1 cellular context compared by ENCODE assay signal in the genomic region with DNA sequence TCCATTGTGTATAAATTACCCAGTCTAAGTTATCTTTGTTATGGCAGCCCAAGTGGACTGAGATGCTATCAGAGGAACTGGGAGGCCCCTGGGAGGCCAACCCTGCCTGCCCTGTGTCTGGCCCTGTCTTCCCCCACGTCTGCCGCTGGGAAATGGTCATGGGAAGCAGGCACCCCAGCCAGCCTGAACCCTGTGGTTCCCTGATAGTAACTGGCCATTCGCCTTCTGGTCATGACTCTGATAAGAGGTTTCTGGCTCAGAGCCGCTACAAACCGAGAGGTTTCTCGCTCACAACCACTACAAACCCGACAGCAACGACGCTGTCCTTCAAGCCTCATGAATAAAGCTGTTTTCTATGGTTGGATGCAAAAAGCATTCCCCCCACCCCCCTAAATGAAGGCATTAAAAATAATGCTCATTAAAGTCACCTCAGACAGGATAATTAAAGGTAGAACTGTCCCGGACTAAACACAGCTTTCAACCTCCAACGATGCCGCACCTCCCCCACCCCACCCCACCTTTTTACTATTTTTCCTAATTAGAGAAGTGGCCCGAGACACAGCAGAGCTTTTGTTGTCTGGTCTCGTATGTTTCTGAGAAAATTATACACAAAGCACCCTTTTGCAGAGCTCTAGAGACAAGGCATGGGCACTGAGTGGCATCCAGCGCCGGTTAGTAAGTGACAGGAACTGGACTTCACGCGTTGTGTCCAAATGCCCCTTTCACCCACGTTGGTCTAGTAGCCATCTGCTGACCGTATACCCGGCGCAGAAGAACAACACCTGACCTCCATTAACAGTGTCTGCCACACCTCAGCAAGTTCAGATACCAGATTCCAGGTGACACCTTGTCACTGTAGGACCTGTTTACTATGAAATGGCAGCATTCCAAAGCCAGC.
A peak's percentile ranks its signal among the peaks of the same experiment; 100 is the strongest.
TF ChIP-seq lines count a peak whose summit lies in the region.

No MANE protein-coding gene starts in this region.

TF ChIP-seq in K562, 482 proteins besides CTCF, POLR2A, EP300 and RAD21 (continued from another document and continues in another):
- TF ChIP-seq, protein P1, sequence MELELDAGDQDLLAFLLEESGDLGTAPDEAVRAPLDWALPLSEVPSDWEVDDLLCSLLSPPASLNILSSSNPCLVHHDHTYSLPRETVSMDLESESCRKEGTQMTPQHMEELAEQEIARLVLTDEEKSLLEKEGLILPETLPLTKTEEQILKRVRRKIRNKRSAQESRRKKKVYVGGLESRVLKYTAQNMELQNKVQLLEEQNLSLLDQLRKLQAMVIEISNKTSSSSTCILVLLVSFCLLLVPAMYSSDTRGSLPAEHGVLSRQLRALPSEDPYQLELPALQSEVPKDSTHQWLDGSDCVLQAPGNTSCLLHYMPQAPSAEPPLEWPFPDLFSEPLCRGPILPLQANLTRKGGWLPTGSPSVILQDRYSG (tag; conservative IDR thresholded peaks at IDR 0.05; ENCODE audit: low read depth) = no peak; the same call in 1 of the 2 replicates
- no peak for TF ChIP-seq ZFP1 (CRISPR knock-in tag; IDR thresholded peaks at IDR 0.05)
- TF ChIP-seq, protein P2, sequence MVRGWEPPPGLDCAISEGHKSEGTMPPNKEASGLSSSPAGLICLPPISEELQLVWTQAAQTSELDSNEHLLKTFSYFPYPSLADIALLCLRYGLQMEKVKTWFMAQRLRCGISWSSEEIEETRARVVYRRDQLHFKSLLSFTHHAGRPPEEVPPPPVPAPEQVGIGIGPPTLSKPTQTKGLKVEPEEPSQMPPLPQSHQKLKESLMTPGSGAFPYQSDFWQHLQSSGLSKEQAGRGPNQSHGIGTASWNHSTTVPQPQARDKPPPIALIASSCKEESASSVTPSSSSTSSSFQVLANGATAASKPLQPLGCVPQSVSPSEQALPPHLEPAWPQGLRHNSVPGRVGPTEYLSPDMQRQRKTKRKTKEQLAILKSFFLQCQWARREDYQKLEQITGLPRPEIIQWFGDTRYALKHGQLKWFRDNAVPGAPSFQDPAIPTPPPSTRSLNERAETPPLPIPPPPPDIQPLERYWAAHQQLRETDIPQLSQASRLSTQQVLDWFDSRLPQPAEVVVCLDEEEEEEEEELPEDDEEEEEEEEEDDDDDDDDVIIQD (CRISPR knock-in tag; IDR thresholded peaks at IDR 0.05) = no peak
- TF ChIP-seq, protein P3, sequence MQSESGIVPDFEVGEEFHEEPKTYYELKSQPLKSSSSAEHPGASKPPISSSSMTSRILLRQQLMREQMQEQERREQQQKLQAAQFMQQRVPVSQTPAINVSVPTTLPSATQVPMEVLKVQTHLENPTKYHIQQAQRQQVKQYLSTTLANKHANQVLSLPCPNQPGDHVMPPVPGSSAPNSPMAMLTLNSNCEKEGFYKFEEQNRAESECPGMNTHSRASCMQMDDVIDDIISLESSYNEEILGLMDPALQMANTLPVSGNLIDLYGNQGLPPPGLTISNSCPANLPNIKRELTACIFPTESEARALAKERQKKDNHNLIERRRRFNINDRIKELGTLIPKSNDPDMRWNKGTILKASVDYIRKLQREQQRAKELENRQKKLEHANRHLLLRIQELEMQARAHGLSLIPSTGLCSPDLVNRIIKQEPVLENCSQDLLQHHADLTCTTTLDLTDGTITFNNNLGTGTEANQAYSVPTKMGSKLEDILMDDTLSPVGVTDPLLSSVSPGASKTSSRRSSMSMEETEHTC (IDR thresholded peaks at IDR 0.05) = peak; percentile 99
- TF ChIP-seq ZNF699 (CRISPR knock-in tag; IDR thresholded peaks at IDR 0.05; ENCODE audit: insufficient replicate concordance) = no peak
- no peak for TF ChIP-seq NELFE (IDR thresholded peaks at IDR 0.05; ENCODE audit: insufficient read depth, insufficient read length)
- no peak for TF ChIP-seq GTF2E2 (tag; IDR thresholded peaks at IDR 0.05)
- no peak for TF ChIP-seq SRSF3 (IDR thresholded peaks at IDR 0.05; ENCODE audit: insufficient read depth, low read length)
- no peak for TF ChIP-seq ZNF79 (CRISPR knock-in tag; IDR thresholded peaks at IDR 0.05; ENCODE audit: low read depth)
- no peak for TF ChIP-seq BRCA1 (IDR thresholded peaks at IDR 0.05)
- no peak for TF ChIP-seq BRCA1 (CRISPR knock-in tag; IDR thresholded peaks at IDR 0.05)
- TF ChIP-seq CCNT2 (IDR thresholded peaks at IDR 0.05; ENCODE audit: borderline replicate concordance, extremely low read depth, insufficient read length, low read depth, low read length) = peak; percentile 99
- TF ChIP-seq, protein P4, sequence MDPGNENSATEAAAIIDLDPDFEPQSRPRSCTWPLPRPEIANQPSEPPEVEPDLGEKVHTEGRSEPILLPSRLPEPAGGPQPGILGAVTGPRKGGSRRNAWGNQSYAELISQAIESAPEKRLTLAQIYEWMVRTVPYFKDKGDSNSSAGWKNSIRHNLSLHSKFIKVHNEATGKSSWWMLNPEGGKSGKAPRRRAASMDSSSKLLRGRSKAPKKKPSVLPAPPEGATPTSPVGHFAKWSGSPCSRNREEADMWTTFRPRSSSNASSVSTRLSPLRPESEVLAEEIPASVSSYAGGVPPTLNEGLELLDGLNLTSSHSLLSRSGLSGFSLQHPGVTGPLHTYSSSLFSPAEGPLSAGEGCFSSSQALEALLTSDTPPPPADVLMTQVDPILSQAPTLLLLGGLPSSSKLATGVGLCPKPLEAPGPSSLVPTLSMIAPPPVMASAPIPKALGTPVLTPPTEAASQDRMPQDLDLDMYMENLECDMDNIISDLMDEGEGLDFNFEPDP (CRISPR knock-in tag; IDR thresholded peaks at IDR 0.05) = no peak
- no peak for TF ChIP-seq ZNF75A (CRISPR knock-in tag; IDR thresholded peaks at IDR 0.05)
- 0 out of 4 replicates have a peak, but pooled peaks of 1 of the 2 experiments have one; percentile 60 for TF ChIP-seq ETV6 (IDR thresholded peaks at IDR 0.05; ENCODE audit: borderline replicate concordance in 1 of 2, low read depth in 2 of 2, low read length in 1 of 2)
- TF ChIP-seq ETV6 (CRISPR knock-in tag; IDR thresholded peaks at IDR 0.05; ENCODE audit: borderline replicate concordance) = no peak
- TF ChIP-seq RBM17 (IDR thresholded peaks at IDR 0.05; ENCODE audit: borderline replicate concordance, low read depth, low read length) = no peak
- no peak for TF ChIP-seq MTF1 (CRISPR knock-in tag; IDR thresholded peaks at IDR 0.05; ENCODE audit: borderline replicate concordance)
- no peak for TF ChIP-seq ZNF436 (CRISPR knock-in tag; IDR thresholded peaks at IDR 0.05)
- no peak for TF ChIP-seq ZNF384 (IDR thresholded peaks at IDR 0.05; ENCODE audit: low read depth, low read length)
- TF ChIP-seq, protein P5, sequence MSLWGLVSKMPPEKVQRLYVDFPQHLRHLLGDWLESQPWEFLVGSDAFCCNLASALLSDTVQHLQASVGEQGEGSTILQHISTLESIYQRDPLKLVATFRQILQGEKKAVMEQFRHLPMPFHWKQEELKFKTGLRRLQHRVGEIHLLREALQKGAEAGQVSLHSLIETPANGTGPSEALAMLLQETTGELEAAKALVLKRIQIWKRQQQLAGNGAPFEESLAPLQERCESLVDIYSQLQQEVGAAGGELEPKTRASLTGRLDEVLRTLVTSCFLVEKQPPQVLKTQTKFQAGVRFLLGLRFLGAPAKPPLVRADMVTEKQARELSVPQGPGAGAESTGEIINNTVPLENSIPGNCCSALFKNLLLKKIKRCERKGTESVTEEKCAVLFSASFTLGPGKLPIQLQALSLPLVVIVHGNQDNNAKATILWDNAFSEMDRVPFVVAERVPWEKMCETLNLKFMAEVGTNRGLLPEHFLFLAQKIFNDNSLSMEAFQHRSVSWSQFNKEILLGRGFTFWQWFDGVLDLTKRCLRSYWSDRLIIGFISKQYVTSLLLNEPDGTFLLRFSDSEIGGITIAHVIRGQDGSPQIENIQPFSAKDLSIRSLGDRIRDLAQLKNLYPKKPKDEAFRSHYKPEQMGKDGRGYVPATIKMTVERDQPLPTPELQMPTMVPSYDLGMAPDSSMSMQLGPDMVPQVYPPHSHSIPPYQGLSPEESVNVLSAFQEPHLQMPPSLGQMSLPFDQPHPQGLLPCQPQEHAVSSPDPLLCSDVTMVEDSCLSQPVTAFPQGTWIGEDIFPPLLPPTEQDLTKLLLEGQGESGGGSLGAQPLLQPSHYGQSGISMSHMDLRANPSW (CRISPR knock-in tag; IDR thresholded peaks at IDR 0.05) = no peak
- TF ChIP-seq, protein P6, sequence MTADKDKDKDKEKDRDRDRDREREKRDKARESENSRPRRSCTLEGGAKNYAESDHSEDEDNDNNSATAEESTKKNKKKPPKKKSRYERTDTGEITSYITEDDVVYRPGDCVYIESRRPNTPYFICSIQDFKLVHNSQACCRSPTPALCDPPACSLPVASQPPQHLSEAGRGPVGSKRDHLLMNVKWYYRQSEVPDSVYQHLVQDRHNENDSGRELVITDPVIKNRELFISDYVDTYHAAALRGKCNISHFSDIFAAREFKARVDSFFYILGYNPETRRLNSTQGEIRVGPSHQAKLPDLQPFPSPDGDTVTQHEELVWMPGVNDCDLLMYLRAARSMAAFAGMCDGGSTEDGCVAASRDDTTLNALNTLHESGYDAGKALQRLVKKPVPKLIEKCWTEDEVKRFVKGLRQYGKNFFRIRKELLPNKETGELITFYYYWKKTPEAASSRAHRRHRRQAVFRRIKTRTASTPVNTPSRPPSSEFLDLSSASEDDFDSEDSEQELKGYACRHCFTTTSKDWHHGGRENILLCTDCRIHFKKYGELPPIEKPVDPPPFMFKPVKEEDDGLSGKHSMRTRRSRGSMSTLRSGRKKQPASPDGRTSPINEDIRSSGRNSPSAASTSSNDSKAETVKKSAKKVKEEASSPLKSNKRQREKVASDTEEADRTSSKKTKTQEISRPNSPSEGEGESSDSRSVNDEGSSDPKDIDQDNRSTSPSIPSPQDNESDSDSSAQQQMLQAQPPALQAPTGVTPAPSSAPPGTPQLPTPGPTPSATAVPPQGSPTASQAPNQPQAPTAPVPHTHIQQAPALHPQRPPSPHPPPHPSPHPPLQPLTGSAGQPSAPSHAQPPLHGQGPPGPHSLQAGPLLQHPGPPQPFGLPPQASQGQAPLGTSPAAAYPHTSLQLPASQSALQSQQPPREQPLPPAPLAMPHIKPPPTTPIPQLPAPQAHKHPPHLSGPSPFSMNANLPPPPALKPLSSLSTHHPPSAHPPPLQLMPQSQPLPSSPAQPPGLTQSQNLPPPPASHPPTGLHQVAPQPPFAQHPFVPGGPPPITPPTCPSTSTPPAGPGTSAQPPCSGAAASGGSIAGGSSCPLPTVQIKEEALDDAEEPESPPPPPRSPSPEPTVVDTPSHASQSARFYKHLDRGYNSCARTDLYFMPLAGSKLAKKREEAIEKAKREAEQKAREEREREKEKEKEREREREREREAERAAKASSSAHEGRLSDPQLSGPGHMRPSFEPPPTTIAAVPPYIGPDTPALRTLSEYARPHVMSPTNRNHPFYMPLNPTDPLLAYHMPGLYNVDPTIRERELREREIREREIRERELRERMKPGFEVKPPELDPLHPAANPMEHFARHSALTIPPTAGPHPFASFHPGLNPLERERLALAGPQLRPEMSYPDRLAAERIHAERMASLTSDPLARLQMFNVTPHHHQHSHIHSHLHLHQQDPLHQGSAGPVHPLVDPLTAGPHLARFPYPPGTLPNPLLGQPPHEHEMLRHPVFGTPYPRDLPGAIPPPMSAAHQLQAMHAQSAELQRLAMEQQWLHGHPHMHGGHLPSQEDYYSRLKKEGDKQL (CRISPR knock-in tag; IDR thresholded peaks at IDR 0.05; ENCODE audit: borderline replicate concordance) = no peak
- TF ChIP-seq HMGN3 (IDR thresholded peaks at IDR 0.05; ENCODE audit: borderline replicate concordance, extremely low read depth, insufficient read length, low read depth, low read length) = peak; percentile 99
- TF ChIP-seq, protein P7, sequence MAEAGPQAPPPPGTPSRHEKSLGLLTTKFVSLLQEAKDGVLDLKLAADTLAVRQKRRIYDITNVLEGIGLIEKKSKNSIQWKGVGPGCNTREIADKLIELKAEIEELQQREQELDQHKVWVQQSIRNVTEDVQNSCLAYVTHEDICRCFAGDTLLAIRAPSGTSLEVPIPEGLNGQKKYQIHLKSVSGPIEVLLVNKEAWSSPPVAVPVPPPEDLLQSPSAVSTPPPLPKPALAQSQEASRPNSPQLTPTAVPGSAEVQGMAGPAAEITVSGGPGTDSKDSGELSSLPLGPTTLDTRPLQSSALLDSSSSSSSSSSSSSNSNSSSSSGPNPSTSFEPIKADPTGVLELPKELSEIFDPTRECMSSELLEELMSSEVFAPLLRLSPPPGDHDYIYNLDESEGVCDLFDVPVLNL (CRISPR knock-in tag; IDR thresholded peaks at IDR 0.05; ENCODE audit: low read depth) = no peak
- TF ChIP-seq CHCHD3 (CRISPR knock-in tag; IDR thresholded peaks at IDR 0.05) = no peak
- no peak for TF ChIP-seq ETS2 (tag; IDR thresholded peaks at IDR 0.05; ENCODE audit: borderline replicate concordance, poor library complexity, severe bottlenecking)
- TF ChIP-seq ASH1L (IDR thresholded peaks at IDR 0.05; ENCODE audit: borderline replicate concordance, low read depth, partially characterized antibody) = no peak
- TF ChIP-seq HDAC2 (IDR thresholded peaks at IDR 0.05) = peak; percentile 87
- TF ChIP-seq MECOM (CRISPR knock-in tag; IDR thresholded peaks at IDR 0.05) = peak; percentile 67; the same call in 1 of the 2 replicates
- no peak; the same call in 1 of the 2 replicates for TF ChIP-seq HNRNPL (IDR thresholded peaks at IDR 0.05; ENCODE audit: low read depth, low read length)
- 0 out of 2 replicates have a peak, but pooled peaks have one; percentile 16 for TF ChIP-seq BCL6 (CRISPR knock-in tag; IDR thresholded peaks at IDR 0.05)
- TF ChIP-seq FOXK2 (conservative IDR thresholded peaks at IDR 0.05 in 1 of 2, IDR thresholded peaks at IDR 0.05 in 1 of 2; ENCODE audit: low read depth in 2 of 2) = peak in 1 of 2 experiments; percentile 67; a peak in 2 of 4 replicates
- TF ChIP-seq GTF2F1 (IDR thresholded peaks at IDR 0.05; ENCODE audit: low read depth, low read length) = no peak
- TF ChIP-seq ZNF263 (CRISPR knock-in tag; IDR thresholded peaks at IDR 0.05; ENCODE audit: borderline replicate concordance) = no peak
- no peak for TF ChIP-seq BMI1 (IDR thresholded peaks at IDR 0.05; ENCODE audit: low read length)
- TF ChIP-seq GABPB2 (CRISPR knock-in tag; conservative IDR thresholded peaks at IDR 0.05) = no peak
- TF ChIP-seq, protein P8, sequence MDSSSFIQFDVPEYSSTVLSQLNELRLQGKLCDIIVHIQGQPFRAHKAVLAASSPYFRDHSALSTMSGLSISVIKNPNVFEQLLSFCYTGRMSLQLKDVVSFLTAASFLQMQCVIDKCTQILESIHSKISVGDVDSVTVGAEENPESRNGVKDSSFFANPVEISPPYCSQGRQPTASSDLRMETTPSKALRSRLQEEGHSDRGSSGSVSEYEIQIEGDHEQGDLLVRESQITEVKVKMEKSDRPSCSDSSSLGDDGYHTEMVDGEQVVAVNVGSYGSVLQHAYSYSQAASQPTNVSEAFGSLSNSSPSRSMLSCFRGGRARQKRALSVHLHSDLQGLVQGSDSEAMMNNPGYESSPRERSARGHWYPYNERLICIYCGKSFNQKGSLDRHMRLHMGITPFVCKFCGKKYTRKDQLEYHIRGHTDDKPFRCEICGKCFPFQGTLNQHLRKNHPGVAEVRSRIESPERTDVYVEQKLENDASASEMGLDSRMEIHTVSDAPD (CRISPR knock-in tag; IDR thresholded peaks at IDR 0.05) = no peak
- no peak for TF ChIP-seq ERF (CRISPR knock-in tag; IDR thresholded peaks at IDR 0.05)
- no peak for TF ChIP-seq ZZZ3 (IDR thresholded peaks at IDR 0.05)
- TF ChIP-seq, protein P9, sequence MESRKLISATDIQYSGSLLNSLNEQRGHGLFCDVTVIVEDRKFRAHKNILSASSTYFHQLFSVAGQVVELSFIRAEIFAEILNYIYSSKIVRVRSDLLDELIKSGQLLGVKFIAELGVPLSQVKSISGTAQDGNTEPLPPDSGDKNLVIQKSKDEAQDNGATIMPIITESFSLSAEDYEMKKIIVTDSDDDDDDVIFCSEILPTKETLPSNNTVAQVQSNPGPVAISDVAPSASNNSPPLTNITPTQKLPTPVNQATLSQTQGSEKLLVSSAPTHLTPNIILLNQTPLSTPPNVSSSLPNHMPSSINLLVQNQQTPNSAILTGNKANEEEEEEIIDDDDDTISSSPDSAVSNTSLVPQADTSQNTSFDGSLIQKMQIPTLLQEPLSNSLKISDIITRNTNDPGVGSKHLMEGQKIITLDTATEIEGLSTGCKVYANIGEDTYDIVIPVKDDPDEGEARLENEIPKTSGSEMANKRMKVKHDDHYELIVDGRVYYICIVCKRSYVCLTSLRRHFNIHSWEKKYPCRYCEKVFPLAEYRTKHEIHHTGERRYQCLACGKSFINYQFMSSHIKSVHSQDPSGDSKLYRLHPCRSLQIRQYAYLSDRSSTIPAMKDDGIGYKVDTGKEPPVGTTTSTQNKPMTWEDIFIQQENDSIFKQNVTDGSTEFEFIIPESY (CRISPR knock-in tag; IDR thresholded peaks at IDR 0.05) = no peak
